Comparison of ENCODE assay signal across 15 cellular contexts in genomic region chr22:36536717-36537116, GRCh38. TPM values are rescaled to one million over a fixed set of nuclear protein-coding genes. Genes with fewer than 3 reads are reported as not detected.
DNase-seq lines count a peak whose midpoint lies in the region; ATAC-seq and TF ChIP-seq lines count a peak whose summit lies in the region.
"Had no signal": no experiment of that assay in that cellular context is flagged by ENCODE, and none has a peak within 500 bp of the region (broad histone marks: within the 10 kb centered on the region; RNA-seq: fewer than 3 reads in every experiment).

No MANE protein-coding gene starts in this region.

- no peak for ATAC-seq in IMR-90 (ENCODE audit: low read depth)
- no peak for ATAC-seq in HG03439 (IDR thresholded peaks at IDR 0.05; ENCODE audit: unreplicated experiment)
- ATAC-seq: gastroesophageal sphincter; naive thymus-derived CD8-positive, alpha-beta T cell had no signal

- H2BK5ac ChIP-seq in IMR-90 (ENCODE audit: low read depth, low read length, poor library complexity, severe bottlenecking) (no peak overlapping the region), neuronal stem cell (ENCODE audit: low read length) (no peak overlapping the region)

- no peaks in the 10 kb centered on the region for H3F3A ChIP-seq in MM.1S (ENCODE audit: insufficient read depth, low read length)

- H3K27me3 ChIP-seq in IMR-90 (ENCODE audit: control insufficient read depth, insufficient read depth, low read length) (peaks cover 17% of the 10 kb centered on the region), neuronal stem cell (ENCODE audit: control insufficient read depth in 3 of 3, insufficient read depth in 3 of 3, low read depth in 1 of 3, low read length in 3 of 3) (no peaks in the 10 kb centered on the region), MM.1S (replicated peaks; ENCODE audit: insufficient read depth, low read length) (peaks cover 11% of the 10 kb centered on the region)
- H3K27me3 ChIP-seq: BE2C had no signal

- WGBS in IMR-90 (ENCODE audit: extremely low coverage in 2 of 2, insufficient read length in 1 of 2), 2 experiments: no CpG with 5 or more reads among the region's 7 CpGs
- WGBS in neuronal stem cell (ENCODE audit: extremely low coverage in 2 of 2, insufficient read length in 2 of 2, insufficient replicate concordance in 1 of 2), 2 donors: no CpG with 5 or more reads among the region's 7 CpGs

- no peak for TF ChIP-seq RAD21 in IMR-90 (IDR thresholded peaks at IDR 0.05; ENCODE audit: low read length)

- H2AK9ac ChIP-seq in IMR-90 (replicated peaks; ENCODE audit: low read depth, low read length, poor library complexity): peak overlapping the region; percentile 15

- no peaks in the 10 kb centered on the region for H3K79me1 ChIP-seq in IMR-90 (ENCODE audit: low read depth in 1 of 2, low read length in 2 of 2)
- H3K79me1 ChIP-seq in neuronal stem cell (ENCODE audit: low read depth, low read length): no peaks in the 10 kb centered on the region

- POLR2A ChIA-PET in IMR-90 (lab: Charles Lee; ENCODE audit: unreplicated experiment): no interaction called here

- TF ChIP-seq POLR2A in IMR-90 (IDR thresholded peaks at IDR 0.05; ENCODE audit: low read depth, low read length): no peak

- no peak overlapping the region for H3K4me2 ChIP-seq in IMR-90 (ENCODE audit: low read depth, low read length)
- H3K4me2 ChIP-seq in neuronal stem cell (ENCODE audit: insufficient read depth, low read length, poor library complexity, severe bottlenecking): no peak overlapping the region
- no peak overlapping the region for H3K4me2 ChIP-seq in MM.1S (ENCODE audit: low read depth, low read length)

- H4K91ac ChIP-seq in IMR-90 (ENCODE audit: insufficient read depth, low read depth, low read length) (no peak overlapping the region), neuronal stem cell (ENCODE audit: low read depth, low read length, poor library complexity) (no peak overlapping the region)

- H3K79me2 ChIP-seq in MM.1S (ENCODE audit: low read length): no peaks in the 10 kb centered on the region

- H3K18ac ChIP-seq in IMR-90 (ENCODE audit: low read depth, low read length) (no peak overlapping the region), neuronal stem cell (ENCODE audit: low read length) (no peak overlapping the region)

- in situ Hi-C loops in IMR-90 (cut with MboI; ENCODE audit: low sequenced_read_pairs): no loop called here

- TF ChIP-seq CTCF in IMR-90 (conservative IDR thresholded peaks at IDR 0.05; ENCODE audit: low read depth, low read length): no peak
- no peak for TF ChIP-seq CTCF in MM.1S (IDR thresholded peaks at IDR 0.05; ENCODE audit: low read length)

- no peaks in the 10 kb centered on the region for H4K20me1 ChIP-seq in IMR-90 (ENCODE audit: insufficient read depth, low read length)
- H4K20me1 ChIP-seq in MM.1S (ENCODE audit: insufficient read depth, low read length): no peaks in the 10 kb centered on the region

- H4K5ac ChIP-seq in IMR-90 (ENCODE audit: low read depth, low read length): no peak overlapping the region

- H3K9me1 ChIP-seq in IMR-90 (ENCODE audit: insufficient read depth, low read length): 0 out of 2 replicates have a peak, but pooled peaks cover 5% of the 10 kb centered on the region

- H3K27ac ChIP-seq in IMR-90 (ENCODE audit: insufficient read depth, low read length): no peak overlapping the region
- no peak overlapping the region for H3K27ac ChIP-seq in neuronal stem cell (replicated peaks; ENCODE audit: low read length)
- H3K27ac ChIP-seq in MM.1S (ENCODE audit: low read length): no peak overlapping the region
- H3K27ac ChIP-seq: gastroesophageal sphincter had no signal

- H3K56ac ChIP-seq in IMR-90 (ENCODE audit: extremely low read depth, insufficient read depth, low read length): no peak overlapping the region

- H2AFZ ChIP-seq in IMR-90 (replicated peaks; ENCODE audit: low read length, poor library complexity) (no peak overlapping the region), neuronal stem cell (ENCODE audit: low read length) (peak overlapping the region; percentile 82), MM.1S (ENCODE audit: low read length) (no peak overlapping the region)

- no peak overlapping the region for H3K4me3 ChIP-seq in IMR-90 (ENCODE audit: insufficient read depth, low read depth, low read length)
- H3K4me3 ChIP-seq in neuronal stem cell (ENCODE audit: low read length in 2 of 2): peak overlapping the region in 1 of 2 donors; percentile 51
- H3K4me3 ChIP-seq in MM.1S (ENCODE audit: low read length): no peak overlapping the region
- H3K4me3 ChIP-seq: gastroesophageal sphincter, lung had no signal

- H4K8ac ChIP-seq in IMR-90 (ENCODE audit: low read depth in 2 of 2, low read length in 2 of 2) (no peak overlapping the region), neuronal stem cell (ENCODE audit: low read depth, low read length) (peak overlapping the region; percentile 58)

- H2AK5ac ChIP-seq in IMR-90 (ENCODE audit: low read depth, low read length) (no peak overlapping the region), neuronal stem cell (ENCODE audit: low read depth, low read length) (no peak overlapping the region)

- H3K9ac ChIP-seq in IMR-90 (ENCODE audit: low read depth, low read length): no peak overlapping the region
- H3K9ac ChIP-seq in neuronal stem cell (ENCODE audit: low read depth, low read length, poor library complexity): no peak overlapping the region
- H3K9ac ChIP-seq in MM.1S (ENCODE audit: low read length): no peak overlapping the region

- intact Hi-C loops in IMR-90 (cut with micrococcal nuclease): no loop called here

- BruUV-seq in IMR-90 (replicated peaks; lab: Mats Ljungman, UMichigan): no TSS peak

- H2BK20ac ChIP-seq in IMR-90 (ENCODE audit: low read depth, low read length): no peak overlapping the region

- H3K9me3 ChIP-seq in IMR-90 (ENCODE audit: control insufficient read depth, insufficient read depth, low read length) (no peaks in the 10 kb centered on the region), neuronal stem cell (replicated peaks in 1 of 2; ENCODE audit: control insufficient read depth in 2 of 2, insufficient read depth in 1 of 2, low read depth in 1 of 2, low read length in 2 of 2) (peaks cover 0 to 4% of the 10 kb centered on the region in 2 donors), MM.1S (replicated peaks; ENCODE audit: insufficient read depth, low read length) (no peaks in the 10 kb centered on the region)
- H3K9me3 ChIP-seq: BE2C, gastroesophageal sphincter had no signal

- CTCF ChIA-PET in IMR-90 (lab: Yijun Ruan, JAX): no interaction called here

- dilution Hi-C loops in IMR-90 (cut with HindIII; ENCODE audit: low sequenced_read_pairs, unreplicated experiment): no loop called here

- no peak overlapping the region for H3K23ac ChIP-seq in IMR-90 (ENCODE audit: low read depth, low read length)
- H3K23ac ChIP-seq in neuronal stem cell (ENCODE audit: low read depth, low read length, poor library complexity): no peak overlapping the region

- DNase-seq in IMR-90 (no peak), NCI-H187 treated with DMSO at 0.1 percent for 48 hours (lab: John Stamatoyannopoulos, UW) (peak; percentile 55), NCI-H69 (lab: John Stamatoyannopoulos, UW) (peak; percentile 87), neuronal stem cell (ENCODE audit: low spot score) (no peak), NCI-H1930 (lab: John Stamatoyannopoulos, UW) (no peak), MM.1S (no peak)
- DNase-seq: activated B cell treated with CpG ODN at 0.5 μM for 24 hours; activated effector memory CD4-positive, alpha-beta T cell treated with Interleukin-2 at 50 U/mL for 16 hours; amniotic stem cell; BE2C; naive thymus-derived CD8-positive, alpha-beta T cell; NCI-H526 treated with DMSO at 0.1 percent for 48 hours had no signal

- H3K36me3 ChIP-seq in IMR-90 (ENCODE audit: control insufficient read depth, insufficient read depth, low read length) (no peaks in the 10 kb centered on the region), neuronal stem cell (replicated peaks in 1 of 2; ENCODE audit: control insufficient read depth in 2 of 2, insufficient read depth in 2 of 2, low read length in 2 of 2) (no peaks in the 10 kb centered on the region), MM.1S (replicated peaks; ENCODE audit: insufficient read depth, low read length) (no peaks in the 10 kb centered on the region)
- H3K36me3 ChIP-seq: BE2C, gastroesophageal sphincter had no signal

- H3K4ac ChIP-seq in IMR-90 (ENCODE audit: low read depth, low read length) (no peak overlapping the region), neuronal stem cell (ENCODE audit: low read length) (no peak overlapping the region)

- H2BK120ac ChIP-seq in IMR-90 (ENCODE audit: low read depth, low read length): no peak overlapping the region
- no peak overlapping the region for H2BK120ac ChIP-seq in neuronal stem cell (ENCODE audit: low read depth, low read length)

- H2BK12ac ChIP-seq in neuronal stem cell (ENCODE audit: low read length): no peak overlapping the region

- no peak overlapping the region for H2BK15ac ChIP-seq in IMR-90 (ENCODE audit: low read depth, low read length)
- H2BK15ac ChIP-seq in neuronal stem cell (ENCODE audit: low read length): no peak overlapping the region

- no peaks in the 10 kb centered on the region for H3K9me2 ChIP-seq in MM.1S (replicated peaks; ENCODE audit: insufficient read depth, low read length)

- peaks cover under 1% of the 10 kb centered on the region; the same call in 1 of the 2 replicates for H3K4me1 ChIP-seq in IMR-90 (ENCODE audit: control insufficient read depth, insufficient read depth, low read length)
- peaks cover 0 to 5% of the 10 kb centered on the region in 2 donors for H3K4me1 ChIP-seq in neuronal stem cell (ENCODE audit: control insufficient read depth in 2 of 2, insufficient read depth in 1 of 2, low read depth in 1 of 2, low read length in 2 of 2)
- H3K4me1 ChIP-seq in MM.1S (ENCODE audit: low read length): no peaks in the 10 kb centered on the region
- H3K4me1 ChIP-seq: BE2C, gastroesophageal sphincter had no signal

- H3K14ac ChIP-seq in IMR-90 (replicated peaks; ENCODE audit: low read depth, low read length) (no peak overlapping the region), neuronal stem cell (ENCODE audit: low read length) (peak overlapping the region; percentile 39)

RNA-seq across cellular contexts. Expression of gene EIF3D, which starts 7.8 kb away (rescaled TPM):
- 512 and 746 TPM in 2 replicates for total RNA-seq in IMR-90 (2012; rRNA removed)
- polyA plus RNA-seq in IMR-90 (2012; rRNA removed): 335 and 339 TPM in 2 replicates
- polyA plus RNA-seq in IMR-90 (2012; cell fraction: cytosol; rRNA removed): 440 and 592 TPM in 2 replicates
- polyA plus RNA-seq in IMR-90 (2012; cell fraction: nucleus; rRNA removed; ENCODE audit: low replicate concordance): 315 and 390 TPM in 2 replicates
- 145 TPM for polyA plus RNA-seq in neuronal stem cell (2013, experiment 1 of 2)
- 142 TPM for polyA plus RNA-seq in neuronal stem cell (2013, experiment 2 of 2)

RNA-seq across cellular contexts. Expression of gene FOXRED2, which starts 29.9 kb away (rescaled TPM):
- 1.6 and 1.7 TPM in 2 replicates for total RNA-seq in IMR-90 (2012; rRNA removed)
- 4.0 and 4.1 TPM in 2 replicates for polyA plus RNA-seq in IMR-90 (2012; rRNA removed)
- 2.6 and 4.0 TPM in 2 replicates for polyA plus RNA-seq in IMR-90 (2012; cell fraction: cytosol; rRNA removed)
- polyA plus RNA-seq in IMR-90 (2012; cell fraction: nucleus; rRNA removed; ENCODE audit: low replicate concordance): 2.5 and 4.6 TPM in 2 replicates
- polyA plus RNA-seq in neuronal stem cell (2013, experiment 1 of 2): 10.2 TPM
- 10.4 TPM for polyA plus RNA-seq in neuronal stem cell (2013, experiment 2 of 2)

RNA-seq across cellular contexts. Expression of gene TXN2, which starts 55.3 kb away (rescaled TPM):
- total RNA-seq in IMR-90 (2012; rRNA removed): 49.6 and 51.7 TPM in 2 replicates
- 166 and 175 TPM in 2 replicates for polyA plus RNA-seq in IMR-90 (2012; rRNA removed)
- 175 and 176 TPM in 2 replicates for polyA plus RNA-seq in IMR-90 (2012; cell fraction: cytosol; rRNA removed)
- polyA plus RNA-seq in IMR-90 (2012; cell fraction: nucleus; rRNA removed; ENCODE audit: low replicate concordance): 99.2 and 111 TPM in 2 replicates
- 68.5 TPM for polyA plus RNA-seq in neuronal stem cell (2013, experiment 1 of 2)
- polyA plus RNA-seq in neuronal stem cell (2013, experiment 2 of 2): 67.9 TPM

Comparison
In these comparisons a context has a peak if more than half of its experiments do, and no peak if none do; other contexts are left out.
1. DNase-seq: peak in NCI-H187 treated with DMSO at 0.1 percent for 48 hours (single experiment) and NCI-H69 (single experiment); none in IMR-90 (single experiment), neuronal stem cell (single experiment), NCI-H1930 (0 of 2) and MM.1S (single experiment).